Comparison of ENCODE assay signal across 1 cellular context in genomic region chr9:124228516-124228915, GRCh38.
A peak's percentile ranks its signal among the peaks of the same experiment; 100 is the strongest.
TF ChIP-seq lines count a peak whose summit lies in the region.

No MANE protein-coding gene starts in this region.

TF ChIP-seq in H1, 55 proteins besides CTCF, POLR2A, EP300 and RAD21:
- TF ChIP-seq, protein P1, sequence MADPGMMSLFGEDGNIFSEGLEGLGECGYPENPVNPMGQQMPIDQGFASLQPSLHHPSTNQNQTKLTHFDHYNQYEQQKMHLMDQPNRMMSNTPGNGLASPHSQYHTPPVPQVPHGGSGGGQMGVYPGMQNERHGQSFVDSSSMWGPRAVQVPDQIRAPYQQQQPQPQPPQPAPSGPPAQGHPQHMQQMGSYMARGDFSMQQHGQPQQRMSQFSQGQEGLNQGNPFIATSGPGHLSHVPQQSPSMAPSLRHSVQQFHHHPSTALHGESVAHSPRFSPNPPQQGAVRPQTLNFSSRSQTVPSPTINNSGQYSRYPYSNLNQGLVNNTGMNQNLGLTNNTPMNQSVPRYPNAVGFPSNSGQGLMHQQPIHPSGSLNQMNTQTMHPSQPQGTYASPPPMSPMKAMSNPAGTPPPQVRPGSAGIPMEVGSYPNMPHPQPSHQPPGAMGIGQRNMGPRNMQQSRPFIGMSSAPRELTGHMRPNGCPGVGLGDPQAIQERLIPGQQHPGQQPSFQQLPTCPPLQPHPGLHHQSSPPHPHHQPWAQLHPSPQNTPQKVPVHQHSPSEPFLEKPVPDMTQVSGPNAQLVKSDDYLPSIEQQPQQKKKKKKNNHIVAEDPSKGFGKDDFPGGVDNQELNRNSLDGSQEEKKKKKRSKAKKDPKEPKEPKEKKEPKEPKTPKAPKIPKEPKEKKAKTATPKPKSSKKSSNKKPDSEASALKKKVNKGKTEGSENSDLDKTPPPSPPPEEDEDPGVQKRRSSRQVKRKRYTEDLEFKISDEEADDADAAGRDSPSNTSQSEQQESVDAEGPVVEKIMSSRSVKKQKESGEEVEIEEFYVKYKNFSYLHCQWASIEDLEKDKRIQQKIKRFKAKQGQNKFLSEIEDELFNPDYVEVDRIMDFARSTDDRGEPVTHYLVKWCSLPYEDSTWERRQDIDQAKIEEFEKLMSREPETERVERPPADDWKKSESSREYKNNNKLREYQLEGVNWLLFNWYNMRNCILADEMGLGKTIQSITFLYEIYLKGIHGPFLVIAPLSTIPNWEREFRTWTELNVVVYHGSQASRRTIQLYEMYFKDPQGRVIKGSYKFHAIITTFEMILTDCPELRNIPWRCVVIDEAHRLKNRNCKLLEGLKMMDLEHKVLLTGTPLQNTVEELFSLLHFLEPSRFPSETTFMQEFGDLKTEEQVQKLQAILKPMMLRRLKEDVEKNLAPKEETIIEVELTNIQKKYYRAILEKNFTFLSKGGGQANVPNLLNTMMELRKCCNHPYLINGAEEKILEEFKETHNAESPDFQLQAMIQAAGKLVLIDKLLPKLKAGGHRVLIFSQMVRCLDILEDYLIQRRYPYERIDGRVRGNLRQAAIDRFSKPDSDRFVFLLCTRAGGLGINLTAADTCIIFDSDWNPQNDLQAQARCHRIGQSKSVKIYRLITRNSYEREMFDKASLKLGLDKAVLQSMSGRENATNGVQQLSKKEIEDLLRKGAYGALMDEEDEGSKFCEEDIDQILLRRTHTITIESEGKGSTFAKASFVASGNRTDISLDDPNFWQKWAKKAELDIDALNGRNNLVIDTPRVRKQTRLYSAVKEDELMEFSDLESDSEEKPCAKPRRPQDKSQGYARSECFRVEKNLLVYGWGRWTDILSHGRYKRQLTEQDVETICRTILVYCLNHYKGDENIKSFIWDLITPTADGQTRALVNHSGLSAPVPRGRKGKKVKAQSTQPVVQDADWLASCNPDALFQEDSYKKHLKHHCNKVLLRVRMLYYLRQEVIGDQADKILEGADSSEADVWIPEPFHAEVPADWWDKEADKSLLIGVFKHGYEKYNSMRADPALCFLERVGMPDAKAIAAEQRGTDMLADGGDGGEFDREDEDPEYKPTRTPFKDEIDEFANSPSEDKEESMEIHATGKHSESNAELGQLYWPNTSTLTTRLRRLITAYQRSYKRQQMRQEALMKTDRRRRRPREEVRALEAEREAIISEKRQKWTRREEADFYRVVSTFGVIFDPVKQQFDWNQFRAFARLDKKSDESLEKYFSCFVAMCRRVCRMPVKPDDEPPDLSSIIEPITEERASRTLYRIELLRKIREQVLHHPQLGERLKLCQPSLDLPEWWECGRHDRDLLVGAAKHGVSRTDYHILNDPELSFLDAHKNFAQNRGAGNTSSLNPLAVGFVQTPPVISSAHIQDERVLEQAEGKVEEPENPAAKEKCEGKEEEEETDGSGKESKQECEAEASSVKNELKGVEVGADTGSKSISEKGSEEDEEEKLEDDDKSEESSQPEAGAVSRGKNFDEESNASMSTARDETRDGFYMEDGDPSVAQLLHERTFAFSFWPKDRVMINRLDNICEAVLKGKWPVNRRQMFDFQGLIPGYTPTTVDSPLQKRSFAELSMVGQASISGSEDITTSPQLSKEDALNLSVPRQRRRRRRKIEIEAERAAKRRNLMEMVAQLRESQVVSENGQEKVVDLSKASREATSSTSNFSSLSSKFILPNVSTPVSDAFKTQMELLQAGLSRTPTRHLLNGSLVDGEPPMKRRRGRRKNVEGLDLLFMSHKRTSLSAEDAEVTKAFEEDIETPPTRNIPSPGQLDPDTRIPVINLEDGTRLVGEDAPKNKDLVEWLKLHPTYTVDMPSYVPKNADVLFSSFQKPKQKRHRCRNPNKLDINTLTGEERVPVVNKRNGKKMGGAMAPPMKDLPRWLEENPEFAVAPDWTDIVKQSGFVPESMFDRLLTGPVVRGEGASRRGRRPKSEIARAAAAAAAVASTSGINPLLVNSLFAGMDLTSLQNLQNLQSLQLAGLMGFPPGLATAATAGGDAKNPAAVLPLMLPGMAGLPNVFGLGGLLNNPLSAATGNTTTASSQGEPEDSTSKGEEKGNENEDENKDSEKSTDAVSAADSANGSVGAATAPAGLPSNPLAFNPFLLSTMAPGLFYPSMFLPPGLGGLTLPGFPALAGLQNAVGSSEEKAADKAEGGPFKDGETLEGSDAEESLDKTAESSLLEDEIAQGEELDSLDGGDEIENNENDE (IDR thresholded peaks at IDR 0.05; ENCODE audit: insufficient replicate concordance, low read length): no peak
- no peak for TF ChIP-seq GABPA (IDR thresholded peaks at IDR 0.05; ENCODE audit: borderline replicate concordance, insufficient read depth, low read length)
- peak; percentile 47; the same call in 1 of the 2 replicates for TF ChIP-seq KDM1A (IDR thresholded peaks at IDR 0.05; ENCODE audit: borderline replicate concordance, low read length)
- no peak for TF ChIP-seq SP2 (IDR thresholded peaks at IDR 0.05; ENCODE audit: low read length)
